ENCODE assay signal across 10 cellular contexts in the genomic region with DNA sequence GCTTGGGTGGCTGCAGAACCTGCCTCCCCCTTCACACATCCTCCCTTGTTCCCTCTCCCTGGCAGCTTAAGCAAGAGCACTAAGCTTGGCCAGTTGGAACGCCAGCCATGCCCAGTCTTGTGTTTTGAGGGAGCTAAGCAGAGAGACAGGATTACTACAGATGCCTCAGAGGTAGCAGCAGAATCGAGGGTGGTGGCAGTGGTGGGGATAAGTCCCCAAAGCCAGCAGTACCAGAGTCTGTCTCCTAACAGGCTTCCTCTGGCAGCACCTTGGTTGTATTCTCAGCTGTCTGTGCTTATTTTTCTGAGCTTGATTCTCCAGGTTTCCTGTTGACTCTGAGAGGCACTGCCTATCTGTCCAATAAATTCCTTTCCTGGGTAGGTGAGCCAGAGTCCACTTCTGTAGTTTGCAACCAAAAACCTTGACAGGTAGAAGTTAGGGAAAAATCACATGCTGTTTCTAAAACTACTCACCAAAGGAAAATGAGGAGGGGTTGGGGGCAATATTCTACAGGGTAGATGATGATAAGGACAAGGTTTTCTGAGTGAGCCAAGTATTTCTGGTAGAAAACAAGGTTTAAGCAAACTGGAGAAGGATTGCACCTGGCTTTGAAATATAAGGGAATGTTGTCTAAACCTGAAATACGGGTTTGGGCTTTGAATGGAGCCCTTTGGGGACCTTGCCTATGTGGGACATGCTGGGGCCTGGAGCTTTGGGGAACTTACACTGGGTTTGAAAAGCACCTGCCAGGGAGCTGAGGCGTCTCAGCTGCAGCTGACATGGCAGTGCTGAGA.
DNase-seq lines count a peak whose midpoint lies in the region; ATAC-seq, FAIRE-seq and TF ChIP-seq lines count a peak whose summit lies in the region.
"Had no signal": no experiment of that assay in that cellular context is flagged by ENCODE, and none has a peak within 500 bp of the region (broad histone marks: within the 10 kb centered on the region; RNA-seq: fewer than 3 reads in every experiment).

No MANE protein-coding gene starts in this region.

- no peaks in the 10 kb centered on the region for H3K36me3 ChIP-seq in keratinocyte (ENCODE audit: control insufficient read depth in 2 of 2, extremely low read depth in 1 of 2, insufficient read depth in 2 of 2, low read length in 2 of 2)
- no peaks in the 10 kb centered on the region for H3K36me3 ChIP-seq in aorta (ENCODE audit: control insufficient read depth in 1 of 2, insufficient read depth in 2 of 2, low read length in 1 of 2)

- peaks cover 22% of the 10 kb centered on the region for H3K4me1 ChIP-seq in keratinocyte (ENCODE audit: control insufficient read depth, extremely low read depth, insufficient read depth, low read length)
- H3K4me1 ChIP-seq in aorta (ENCODE audit: control insufficient read depth in 1 of 2, insufficient read depth in 2 of 2, low read length in 2 of 2) = peaks cover 0 to 2% of the 10 kb centered on the region in 2 donors

- no peak overlapping the region for H3K9ac ChIP-seq in keratinocyte (ENCODE audit: control insufficient read depth, extremely low read depth, insufficient read depth, low read length)

- no peak for FAIRE-seq in keratinocyte (lab: Jason Lieb, UNC)

- H3K4me3 ChIP-seq in keratinocyte (ENCODE audit: control insufficient read depth in 2 of 3, extremely low read depth in 1 of 3, insufficient read depth in 2 of 3, low read depth in 1 of 3, low read length in 3 of 3) (no peak overlapping the region), aorta (ENCODE audit: low read length in 2 of 2) (no peak overlapping the region)

- no peaks in the 10 kb centered on the region for H4K20me1 ChIP-seq in keratinocyte (ENCODE audit: control insufficient read depth, extremely low read depth, insufficient read depth, low read length)

- no peaks in the 10 kb centered on the region for H3K79me2 ChIP-seq in keratinocyte (ENCODE audit: control insufficient read depth, insufficient read depth, low read length)

- H3K9me1 ChIP-seq in keratinocyte (ENCODE audit: control insufficient read depth, extremely low read depth, insufficient read depth, low read length) = no peaks in the 10 kb centered on the region

- H3K27me3 ChIP-seq in keratinocyte (ENCODE audit: control insufficient read depth, extremely low read depth, insufficient read depth, low read length) (no peaks in the 10 kb centered on the region), aorta (ENCODE audit: control insufficient read depth in 1 of 2, insufficient read depth in 2 of 2, low read length in 1 of 2) (no peaks in the 10 kb centered on the region)

- no peak for TF ChIP-seq CTCF in keratinocyte (optimal IDR thresholded peaks at IDR 0.05 in 1 of 3, IDR thresholded peaks at IDR 0.05 in 1 of 3, conservative IDR thresholded peaks at IDR 0.05 in 1 of 3; ENCODE audit: extremely low read depth in 1 of 3, insufficient read depth in 2 of 3, low read length in 3 of 3)

- H3K27ac ChIP-seq in keratinocyte (ENCODE audit: control insufficient read depth, insufficient read depth, low read length) (no peak overlapping the region), aorta (ENCODE audit: low read depth in 1 of 2, low read length in 2 of 2) (no peak overlapping the region)

- ATAC-seq in Right ventricle myocardium superior (ENCODE audit: poor library complexity) = peak; percentile 65
- ATAC-seq in aorta (ENCODE audit: low FRiP score) = peak; percentile 15

- dilution Hi-C loops in keratinocyte (cut with MboI; ENCODE audit: extremely low pct_ligation_motif_present, low sequenced_read_pairs) = no loop called here

- intact Hi-C loops in Right ventricle myocardium superior (cut with DNase I) = no loop called here
- intact Hi-C loops in cardiac septum (cut with DNase I) = no loop called here
- intact Hi-C loops in aorta (cut with DNase I) = no loop called here

- 64 to 74% methylated on average over 4 of the region's 4 CpGs for WGBS in aorta, 2 donors

- H3K9me3 ChIP-seq in keratinocyte (ENCODE audit: control insufficient read depth, low read depth, low read length) (no peaks in the 10 kb centered on the region), aorta (ENCODE audit: control insufficient read depth, low read length) (no peaks in the 10 kb centered on the region)

- H3K4me2 ChIP-seq in keratinocyte (ENCODE audit: control insufficient read depth, extremely low read depth, insufficient read depth, low read depth, low read length) = peak overlapping the region; percentile 28

- no peak overlapping the region for H2AFZ ChIP-seq in keratinocyte (ENCODE audit: control insufficient read depth, low read length)

- DNase-seq in Right ventricle myocardium superior (no peak), cardiac septum (ENCODE audit: low spot score) (no peak), NCI-H526 (lab: John Stamatoyannopoulos, UW) (peak; percentile 69 to 77), keratinocyte (ENCODE audit: low read depth, low spot score) (no peak), aorta (no peak), NCI-H226 (no peak), OCI-M2 (lab: John Stamatoyannopoulos, UW; ENCODE audit: unreplicated experiment) (no peak), iPS-NIHi7 (ENCODE audit: extremely low spot score) (no peak)
- DNase-seq: activated CD4-positive, alpha-beta T cell treated with anti-CD3 and anti-CD28 coated beads, Interleukin-2, amount 50 U/mL, for 1 hour; cerebellar nuclear complex had no signal

Comparison
In these comparisons a context has a peak if more than half of its experiments do, and no peak if none do; other contexts are left out.
1. DNase-seq: peak in NCI-H526 (2 of 2); none in Right ventricle myocardium superior (single experiment), cardiac septum (single experiment), keratinocyte (single experiment), aorta (0 of 2), NCI-H226 (single experiment), OCI-M2 (single experiment) and iPS-NIHi7 (single experiment).